Comparison of ENCODE assay signal across 6 cellular contexts in the genomic region with DNA sequence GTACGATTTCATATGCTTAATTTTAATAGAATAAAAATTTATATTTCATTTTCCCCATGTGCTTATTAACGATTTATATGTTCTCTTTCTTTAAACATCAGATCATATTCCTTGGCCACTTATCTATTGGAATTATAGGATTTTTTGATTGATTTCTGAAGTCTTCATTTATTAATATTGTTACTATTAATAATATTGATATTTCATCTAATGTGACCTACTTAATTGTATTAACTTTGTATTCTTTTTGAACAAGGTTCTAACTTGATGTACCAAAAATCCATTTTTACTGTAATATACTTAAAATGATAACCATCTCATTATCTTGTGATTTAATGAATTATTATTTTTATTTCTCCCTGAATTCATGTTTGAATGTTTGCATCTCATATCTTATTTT. TPM values are rescaled to one million over a fixed set of nuclear protein-coding genes. Genes with fewer than 3 reads are reported as not detected.
DNase-seq lines count a peak whose midpoint lies in the region; ATAC-seq, FAIRE-seq and TF ChIP-seq lines count a peak whose summit lies in the region.
"Not testable (repeated sequence)": the region's sequence is repeated elsewhere in the genome, so short reads cannot be mapped to it uniquely, and the experiment has no call there.

No MANE protein-coding gene starts in this region.

- H3K36me3 ChIP-seq in astrocyte (ENCODE audit: insufficient read depth, low read length); K562 (ENCODE audit: control insufficient read depth, insufficient read depth, low read length); small intestine (ENCODE audit: control insufficient read depth in 2 of 2, insufficient read depth in 2 of 2, low read length in 2 of 2): not testable (repeated sequence)

- not testable (repeated sequence) for H3K9me3 Mint-ChIP-seq in astrocyte (ENCODE audit: unreplicated experiment)

- not testable (repeated sequence) for DNase-seq in astrocyte (ENCODE audit: low read depth); K562 (ENCODE audit: extremely low read depth in 1 of 4, low spot score in 3 of 4); frontal cortex (ENCODE audit: low spot score in 2 of 2); small intestine

- H3K36me3 Mint-ChIP-seq in astrocyte (ENCODE audit: low read depth, unreplicated experiment): not testable (repeated sequence)

- 0% methylated on average over 2 of the region's 2 CpGs for WGBS in K562 (ENCODE audit: insufficient coverage, low coverage, missing lambda C conversion rate)
- WGBS in small intestine, 3 donors: 68 to 85% (median 73%) methylated on average over 2 of the region's 2 CpGs

- CTCF ChIA-PET in K562 (lab: Yijun Ruan, JAX; ENCODE audit: low intra/inter-chr PET ratio): not testable (repeated sequence)

- H2AFZ ChIP-seq in astrocyte (ENCODE audit: low read depth, low read length); K562 (ENCODE audit: low read depth, low read length): not testable (repeated sequence)

- intact Hi-C loops in K562 (cut with micrococcal nuclease): not testable (repeated sequence)

- POLR2A ChIA-PET in K562 (lab: Yijun Ruan, JAX): not testable (repeated sequence)

- not testable (repeated sequence) for H3K79me2 ChIP-seq in astrocyte (ENCODE audit: insufficient read depth, low read length); K562 (ENCODE audit: control insufficient read depth, insufficient read depth, low read length)

- TF ChIP-seq POLR2A in K562 (conservative IDR thresholded peaks at IDR 0.05): not testable (repeated sequence)

- H3K27ac Mint-ChIP-seq in astrocyte (ENCODE audit: unreplicated experiment): not testable (repeated sequence)

- H3K9ac ChIP-seq in astrocyte (ENCODE audit: low read length); K562 (ENCODE audit: insufficient read depth in 1 of 2, low read depth in 2 of 2, low read length in 2 of 2): not testable (repeated sequence)

- not testable (repeated sequence) for H3K4me3 Mint-ChIP-seq in astrocyte (ENCODE audit: unreplicated experiment)

- H3K27me3 ChIP-seq in astrocyte (ENCODE audit: insufficient read depth, low read length); K562 (ENCODE audit: control insufficient read depth in 2 of 2, insufficient read depth in 2 of 2, low read length in 2 of 2); small intestine (ENCODE audit: control insufficient read depth in 2 of 2, insufficient read depth in 2 of 2, low read length in 2 of 2): not testable (repeated sequence)

- not testable (repeated sequence) for H3K27ac ChIP-seq in astrocyte (ENCODE audit: low read depth, low read length); K562 (ENCODE audit: extremely low read depth, low read depth, low read length); small intestine (ENCODE audit: low read depth in 1 of 2, low read length in 1 of 2)

- BruUV-seq in K562 (replicated peaks; lab: Mats Ljungman, UMichigan): not testable (repeated sequence)

- in situ Hi-C loops in K562 (cut with MboI): not testable (repeated sequence)

- not testable (repeated sequence) for TF ChIP-seq EP300 in K562 (IDR thresholded peaks at IDR 0.05; ENCODE audit: low read length)

- H4K20me1 ChIP-seq in astrocyte (ENCODE audit: insufficient read depth, low read length); K562 (replicated peaks; ENCODE audit: control insufficient read depth, insufficient read depth, low read length): not testable (repeated sequence)

- not testable (repeated sequence) for ATAC-seq in K562

- TF ChIP-seq CTCF in astrocyte (IDR thresholded peaks at IDR 0.05; ENCODE audit: insufficient read depth, low read depth, low read length); K562 (IDR thresholded peaks at IDR 0.05 in 2 of 3, conservative IDR thresholded peaks at IDR 0.05 in 1 of 3; ENCODE audit: insufficient read depth in 2 of 3, low read depth in 1 of 3, low read length in 3 of 3): not testable (repeated sequence)

- H3K9me1 ChIP-seq in K562 (ENCODE audit: control insufficient read depth, insufficient read depth, low read length): not testable (repeated sequence)

- H3K4me1 Mint-ChIP-seq in astrocyte (ENCODE audit: low read depth, unreplicated experiment): not testable (repeated sequence)

- not testable (repeated sequence) for H3K27me3 Mint-ChIP-seq in astrocyte (ENCODE audit: low read depth, unreplicated experiment)

- H3K9me3 ChIP-seq in astrocyte (ENCODE audit: insufficient read depth, low read depth, low read length); K562 (replicated peaks; ENCODE audit: control insufficient read depth, insufficient read depth, low read depth, low read length); small intestine (ENCODE audit: control insufficient read depth, low read depth): not testable (repeated sequence)

- not testable (repeated sequence) for H3K4me3 ChIP-seq in astrocyte (ENCODE audit: insufficient read depth, low read depth, low read length); K562; small intestine (ENCODE audit: low read depth in 1 of 2, low read length in 2 of 2)

- not testable (repeated sequence) for H3K4me2 ChIP-seq in astrocyte (ENCODE audit: low read length); K562 (ENCODE audit: insufficient read depth, low read length)

- H3K4me1 ChIP-seq in astrocyte (ENCODE audit: insufficient read depth, low read length); K562 (replicated peaks in 1 of 2; ENCODE audit: control insufficient read depth in 2 of 2, insufficient read depth in 2 of 2, low read length in 2 of 2); small intestine (ENCODE audit: control insufficient read depth in 2 of 2, insufficient read depth in 1 of 2, low read depth in 1 of 2, low read length in 1 of 2): not testable (repeated sequence)

- not testable (repeated sequence) for TF ChIP-seq RAD21 in K562 (CRISPR knock-in tag; conservative IDR thresholded peaks at IDR 0.05 in 1 of 2, IDR thresholded peaks at IDR 0.05 in 1 of 2)

- FAIRE-seq in G401.6 (lab: Jason Lieb, UNC) (peak; percentile 88), TTC549 (lab: Jason Lieb, UNC) (peak; percentile 25), astrocyte (lab: Jason Lieb, UNC) (peak; percentile 39), frontal cortex (lab: Jason Lieb, UNC) (peak; percentile 96), small intestine (lab: Jason Lieb, UNC) (peak; percentile 96)
- FAIRE-seq in K562 (lab: Jason Lieb, UNC): not testable (repeated sequence)

TF ChIP-seq in K562, 482 proteins besides CTCF, POLR2A, EP300 and RAD21:
- peak; percentile 92 for TF ChIP-seq DACH1 (IDR thresholded peaks at IDR 0.05; ENCODE audit: partially characterized antibody)

RNA-seq across cellular contexts. Expression of gene POMZP3, which starts 48.7 kb away (rescaled TPM):
- total RNA-seq in astrocyte (10.1 and 11.7 TPM in 2 replicates), K562 (2014; rRNA removed) (5.4 and 5.7 TPM in 2 replicates), K562 (2014; rRNA removed; fragmentation: Illumina TruSeq; extraction: Trizol) (3.8 and 4.5 TPM in 2 replicates), K562 (2015; rRNA removed; fragmentation: Illumina TruSeq; extraction: Trizol) (4.0 and 4.9 TPM in 2 replicates), K562 (2021) (13.4 and 15.8 TPM in 2 replicates), frontal cortex (4.5 TPM)
- total RNA-seq in K562 (2011; cell fraction: chromatin; rRNA removed; ENCODE audit: low replicate concordance): 14.2 and 28.7 TPM in 2 replicates
- total RNA-seq in K562 (2011; cell fraction: nucleolus; rRNA removed): 21.8 and 25.5 TPM in 2 replicates
- 19.4 and 23.0 TPM in 2 replicates for total RNA-seq in K562 (2011; cell fraction: nucleoplasm; rRNA removed)
- polyA plus RNA-seq in K562 (2011; rRNA removed) (3.7 and 6.4 TPM in 2 replicates), K562 (2014; fragmentation: Illumina TruSeq; extraction: Trizol) (8.2 and 8.8 TPM in 2 replicates), K562 (2014; fragmentation: Nextera tagmentation; extraction: Ambion mirVana) (1 to 10 TPM; 2.3 to 3.2 TPM), K562 (2014; rRNA removed) (4.6 and 7.6 TPM in 2 replicates), small intestine (10 to 100 TPM in 2 of 3 donors, 1 to 10 TPM in 1; 8.9 to 14.5 (median 13.9) TPM)
- 4.4 and 6.1 TPM in 2 replicates for polyA plus RNA-seq in K562 (2011; cell fraction: cytosol; rRNA removed)
- 4.6 and 9.7 TPM in 2 replicates for polyA plus RNA-seq in K562 (2011; cell fraction: nucleus; rRNA removed)
- 9.8 and 16.9 TPM in 2 replicates for polyA plus RNA-seq in K562 (2012)
- polyA minus RNA-seq in K562 (2011; rRNA and poly(A)+ RNA removed): 4.8 and 6.7 TPM in 2 replicates
- polyA minus RNA-seq in K562 (2011; cell fraction: cytosol; rRNA and poly(A)+ RNA removed): 3.9 and 7.2 TPM in 2 replicates
- polyA minus RNA-seq in K562 (2011; cell fraction: nucleus; rRNA and poly(A)+ RNA removed): 7.7 and 10.9 TPM in 2 replicates
